In the genomic region with DNA sequence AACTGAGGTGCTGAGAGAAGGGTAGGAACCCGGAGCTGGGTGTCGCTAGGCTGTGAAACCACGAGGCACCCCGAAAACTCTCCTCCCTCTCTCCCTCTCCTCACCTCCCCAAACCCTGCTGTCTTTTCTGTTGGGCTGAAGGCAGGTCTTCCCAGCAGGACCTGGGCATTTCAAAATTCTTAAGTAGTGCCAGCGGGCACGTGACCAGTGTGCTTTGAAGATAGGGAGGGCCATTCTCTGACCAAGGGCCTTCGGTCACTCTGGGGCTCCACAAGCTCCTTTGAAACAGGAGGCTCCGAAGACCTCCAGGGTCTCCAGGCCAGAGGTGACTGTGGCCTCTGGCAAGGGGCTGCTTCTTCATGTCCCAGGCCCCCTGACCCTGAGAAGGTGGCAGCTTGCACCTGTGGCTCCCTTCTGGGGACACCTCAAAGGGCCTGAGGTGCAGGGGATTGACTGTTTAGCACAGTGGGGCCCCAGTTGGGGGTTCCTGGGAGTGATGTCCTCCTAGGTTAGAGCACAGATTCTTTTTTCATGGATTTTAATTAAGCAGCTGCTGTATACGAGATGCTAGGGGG, we compare ENCODE assay signal across 2 cellular contexts.
TF ChIP-seq lines count a peak whose summit lies in the region.

No MANE protein-coding gene starts in this region.

TF ChIP-seq in liver, 16 proteins besides CTCF, POLR2A, EP300 and RAD21:
- TF ChIP-seq YY1 (IDR thresholded peaks at IDR 0.05): no peak
- TF ChIP-seq HNF4G (IDR thresholded peaks at IDR 0.05): no peak
- TF ChIP-seq SP1 (IDR thresholded peaks at IDR 0.05): no peak
- no peak for TF ChIP-seq TAF1 (conservative IDR thresholded peaks at IDR 0.05)
- TF ChIP-seq, protein P1, sequence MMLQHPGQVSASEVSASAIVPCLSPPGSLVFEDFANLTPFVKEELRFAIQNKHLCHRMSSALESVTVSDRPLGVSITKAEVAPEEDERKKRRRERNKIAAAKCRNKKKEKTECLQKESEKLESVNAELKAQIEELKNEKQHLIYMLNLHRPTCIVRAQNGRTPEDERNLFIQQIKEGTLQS (IDR thresholded peaks at IDR 0.05): no peak

TF ChIP-seq in HepG2, 621 proteins besides CTCF, POLR2A, EP300 and RAD21:
- TF ChIP-seq PHB2 (IDR thresholded peaks at IDR 0.05; ENCODE audit: partially characterized antibody): no peak
- TF ChIP-seq, protein P2, sequence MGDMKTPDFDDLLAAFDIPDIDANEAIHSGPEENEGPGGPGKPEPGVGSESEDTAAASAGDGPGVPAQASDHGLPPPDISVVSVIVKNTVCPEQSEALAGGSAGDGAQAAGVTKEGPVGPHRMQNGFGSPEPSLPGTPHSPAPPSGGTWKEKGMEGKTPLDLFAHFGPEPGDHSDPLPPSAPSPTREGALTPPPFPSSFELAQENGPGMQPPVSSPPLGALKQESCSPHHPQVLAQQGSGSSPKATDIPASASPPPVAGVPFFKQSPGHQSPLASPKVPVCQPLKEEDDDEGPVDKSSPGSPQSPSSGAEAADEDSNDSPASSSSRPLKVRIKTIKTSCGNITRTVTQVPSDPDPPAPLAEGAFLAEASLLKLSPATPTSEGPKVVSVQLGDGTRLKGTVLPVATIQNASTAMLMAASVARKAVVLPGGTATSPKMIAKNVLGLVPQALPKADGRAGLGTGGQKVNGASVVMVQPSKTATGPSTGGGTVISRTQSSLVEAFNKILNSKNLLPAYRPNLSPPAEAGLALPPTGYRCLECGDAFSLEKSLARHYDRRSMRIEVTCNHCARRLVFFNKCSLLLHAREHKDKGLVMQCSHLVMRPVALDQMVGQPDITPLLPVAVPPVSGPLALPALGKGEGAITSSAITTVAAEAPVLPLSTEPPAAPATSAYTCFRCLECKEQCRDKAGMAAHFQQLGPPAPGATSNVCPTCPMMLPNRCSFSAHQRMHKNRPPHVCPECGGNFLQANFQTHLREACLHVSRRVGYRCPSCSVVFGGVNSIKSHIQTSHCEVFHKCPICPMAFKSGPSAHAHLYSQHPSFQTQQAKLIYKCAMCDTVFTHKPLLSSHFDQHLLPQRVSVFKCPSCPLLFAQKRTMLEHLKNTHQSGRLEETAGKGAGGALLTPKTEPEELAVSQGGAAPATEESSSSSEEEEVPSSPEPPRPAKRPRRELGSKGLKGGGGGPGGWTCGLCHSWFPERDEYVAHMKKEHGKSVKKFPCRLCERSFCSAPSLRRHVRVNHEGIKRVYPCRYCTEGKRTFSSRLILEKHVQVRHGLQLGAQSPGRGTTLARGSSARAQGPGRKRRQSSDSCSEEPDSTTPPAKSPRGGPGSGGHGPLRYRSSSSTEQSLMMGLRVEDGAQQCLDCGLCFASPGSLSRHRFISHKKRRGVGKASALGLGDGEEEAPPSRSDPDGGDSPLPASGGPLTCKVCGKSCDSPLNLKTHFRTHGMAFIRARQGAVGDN (CRISPR knock-in tag; IDR thresholded peaks at IDR 0.05): no peak
